In genomic region chr1:21931171-21932093, GRCh38 we compare ENCODE assay signal across 10 cellular contexts. TPM values are rescaled to one million over a fixed set of nuclear protein-coding genes. Genes with fewer than 3 reads are reported as not detected.
DNase-seq lines count a peak whose midpoint lies in the region; ATAC-seq, FAIRE-seq and TF ChIP-seq lines count a peak whose summit lies in the region.
"Had no signal": no experiment of that assay in that cellular context is flagged by ENCODE, and none has a peak within 500 bp of the region (broad histone marks: within the 10 kb centered on the region; RNA-seq: fewer than 3 reads in every experiment).

No MANE protein-coding gene starts in this region.

- peaks cover 4% of the 10 kb centered on the region for H3K36me3 ChIP-seq in astrocyte (ENCODE audit: insufficient read depth, low read length)
- peaks cover 18% of the 10 kb centered on the region for H3K36me3 ChIP-seq in right atrium auricular region
- peaks cover 0 to 2% (median 0%) of the 10 kb centered on the region in 3 donors for H3K36me3 ChIP-seq in skeletal muscle tissue (ENCODE audit: control insufficient read depth in 3 of 3, insufficient read depth in 3 of 3, low read length in 3 of 3)

- H3K4me1 ChIP-seq in astrocyte (ENCODE audit: insufficient read depth, low read length) (peaks cover 66% of the 10 kb centered on the region), right atrium auricular region (peaks cover under 1 to 91% of the 10 kb centered on the region in 2 donors), skeletal muscle tissue (ENCODE audit: control insufficient read depth in 3 of 3, insufficient read depth in 3 of 3, low read length in 3 of 3) (peaks cover 63 to 72% (median 72%) of the 10 kb centered on the region in 3 donors)

- DNase-seq in H4 (ENCODE audit: low spot score) (peak; percentile 60), astrocyte (ENCODE audit: low read depth) (peak; percentile 91), right atrium auricular region (ENCODE audit: low spot score) (peak; percentile 92), GM13976 (ENCODE audit: low spot score) (no peak)
- no peak for DNase-seq in activated CD4-positive, alpha-beta T cell treated with anti-CD3 and anti-CD28 coated beads for 36 hours
- DNase-seq: T-helper 9 cell had no signal

- CTCF ChIA-PET in activated CD4-positive, alpha-beta T cell treated with anti-CD3 and anti-CD28 coated beads for 36 hours (lab: Charles Lee) = interaction anchor here (0.8 kb wide), 1 partner anchor 202 kb away, joined by 3 read pairs; no protein-coding TSS in a partner anchor

- intact Hi-C loops in activated CD4-positive, alpha-beta T cell treated with anti-CD3 and anti-CD28 coated beads for 36 hours (cut with DNase I, micrococcal nuclease) = no loop called here

- no peaks in the 10 kb centered on the region for H3K9me3 Mint-ChIP-seq in astrocyte (ENCODE audit: unreplicated experiment)
- H3K9me3 Mint-ChIP-seq in activated CD4-positive, alpha-beta T cell treated with anti-CD3 and anti-CD28 coated beads for 36 hours (ENCODE audit: low read depth) = no peaks in the 10 kb centered on the region

- peaks cover 98% of the 10 kb centered on the region for H3K79me2 ChIP-seq in astrocyte (ENCODE audit: insufficient read depth, low read length)

- ATAC-seq in HG03280 (IDR thresholded peaks at IDR 0.05; ENCODE audit: unreplicated experiment) (no peak), GM18517 (IDR thresholded peaks at IDR 0.05; ENCODE audit: unreplicated experiment) (no peak)
- no peak for ATAC-seq in activated CD4-positive, alpha-beta T cell treated with anti-CD3 and anti-CD28 coated beads for 36 hours

- H3K36me3 Mint-ChIP-seq in astrocyte (ENCODE audit: low read depth, unreplicated experiment) = peaks cover 10% of the 10 kb centered on the region
- no peaks in the 10 kb centered on the region for H3K36me3 Mint-ChIP-seq in activated CD4-positive, alpha-beta T cell treated with anti-CD3 and anti-CD28 coated beads for 36 hours (ENCODE audit: low read depth)

- peaks cover 42% of the 10 kb centered on the region for H4K20me1 ChIP-seq in astrocyte (ENCODE audit: insufficient read depth, low read length)

- no peak overlapping the region for H2AFZ ChIP-seq in astrocyte (ENCODE audit: low read depth, low read length)

- H3K27ac ChIP-seq in astrocyte (ENCODE audit: low read depth, low read length) (peak overlapping the region; percentile 85), right atrium auricular region (peak overlapping the region; percentile 91 to 94), skeletal muscle tissue (ENCODE audit: low read depth, low read length) (peak overlapping the region; percentile 79)

- in situ Hi-C loops in GM13976 (cut with MboI; ENCODE audit: low sequenced_read_pairs, unreplicated experiment) = no loop called here

- POLR2A ChIA-PET in activated CD4-positive, alpha-beta T cell treated with anti-CD3 and anti-CD28 coated beads for 36 hours (lab: Charles Lee) = no interaction called here

- H3K9ac ChIP-seq in astrocyte (ENCODE audit: low read length) (peak overlapping the region; percentile 73), skeletal muscle tissue (ENCODE audit: low read depth in 1 of 3, low read length in 3 of 3) (peak overlapping the region; percentile 69 to 76 (median 70))

- no peaks in the 10 kb centered on the region for H3K9me3 ChIP-seq in astrocyte (ENCODE audit: insufficient read depth, low read depth, low read length)
- H3K9me3 ChIP-seq in right atrium auricular region = no peaks in the 10 kb centered on the region
- no peaks in the 10 kb centered on the region for H3K9me3 ChIP-seq in skeletal muscle tissue (ENCODE audit: control insufficient read depth in 3 of 3, low read length in 3 of 3)

- peak overlapping the region; percentile 65 for H3K4me3 Mint-ChIP-seq in astrocyte (ENCODE audit: unreplicated experiment)
- H3K4me3 Mint-ChIP-seq in activated CD4-positive, alpha-beta T cell treated with anti-CD3 and anti-CD28 coated beads for 36 hours = no peak overlapping the region

- H3K4me2 ChIP-seq in astrocyte (ENCODE audit: low read length) = peak overlapping the region; percentile 73

- H3K27me3 ChIP-seq in astrocyte (ENCODE audit: insufficient read depth, low read length) (no peaks in the 10 kb centered on the region), right atrium auricular region (no peaks in the 10 kb centered on the region), skeletal muscle tissue (ENCODE audit: control insufficient read depth in 3 of 3, insufficient read depth in 3 of 3, low read length in 3 of 3) (no peaks in the 10 kb centered on the region)

- H3K27me3 Mint-ChIP-seq in astrocyte (ENCODE audit: low read depth, unreplicated experiment) = no peaks in the 10 kb centered on the region
- H3K27me3 Mint-ChIP-seq in activated CD4-positive, alpha-beta T cell treated with anti-CD3 and anti-CD28 coated beads for 36 hours = peaks cover 4% of the 10 kb centered on the region

- H3K4me1 Mint-ChIP-seq in astrocyte (ENCODE audit: low read depth, unreplicated experiment) = peaks cover 51% of the 10 kb centered on the region
- H3K4me1 Mint-ChIP-seq in activated CD4-positive, alpha-beta T cell treated with anti-CD3 and anti-CD28 coated beads for 36 hours = peaks cover 13% of the 10 kb centered on the region

- no peak overlapping the region for H3K4me3 ChIP-seq in astrocyte (ENCODE audit: insufficient read depth, low read depth, low read length)
- peak overlapping the region in 1 of 2 donors; percentile 1 for H3K4me3 ChIP-seq in right atrium auricular region
- peak overlapping the region in 1 of 3 donors; percentile 29 for H3K4me3 ChIP-seq in skeletal muscle tissue (ENCODE audit: low read length in 3 of 3)

- no peak for FAIRE-seq in astrocyte (lab: Jason Lieb, UNC)

- no peak for TF ChIP-seq CTCF in astrocyte (IDR thresholded peaks at IDR 0.05; ENCODE audit: insufficient read depth, low read depth, low read length)
- TF ChIP-seq CTCF in right atrium auricular region (IDR thresholded peaks at IDR 0.05) = no peak
- no peak for TF ChIP-seq CTCF in GM13976 (IDR thresholded peaks at IDR 0.05; ENCODE audit: borderline replicate concordance, control extremely low read depth, extremely low read depth, insufficient read depth, missing control alignments)

- peak overlapping the region; percentile 94 for H3K27ac Mint-ChIP-seq in astrocyte (ENCODE audit: unreplicated experiment)
- no peak overlapping the region for H3K27ac Mint-ChIP-seq in activated CD4-positive, alpha-beta T cell treated with anti-CD3 and anti-CD28 coated beads for 36 hours

RNA-seq across cellular contexts. Expression of gene HSPG2, which starts 5.7 kb away (rescaled TPM):
- 7.9 and 8.9 TPM in 2 replicates for total RNA-seq in H4 (2014; rRNA removed; shearing (Covaris generic))
- 249 and 262 TPM in 2 replicates for total RNA-seq in astrocyte
- total RNA-seq in right atrium auricular region = 100 to 1,000 TPM; 424 to 557 TPM
- total RNA-seq in skeletal muscle tissue = 152 TPM
- total RNA-seq in activated CD4-positive, alpha-beta T cell treated with anti-CD3 and anti-CD28 coated beads for 36 hours = 10 to 100 TPM; 19.6 to 20.6 TPM

RNA-seq across cellular contexts. Expression of gene CELA3B, which starts 45.4 kb away (rescaled TPM):
- not detected in 2 replicates for total RNA-seq in H4 (2014; rRNA removed; shearing (Covaris generic))
- total RNA-seq in astrocyte (not detected in 2 replicates), right atrium auricular region (not detected), skeletal muscle tissue (not detected)
- not detected for total RNA-seq in activated CD4-positive, alpha-beta T cell treated with anti-CD3 and anti-CD28 coated beads for 36 hours
- total RNA-seq: epithelial cell of proximal tubule had no signal

Comparison
In these comparisons a context has a peak if more than half of its experiments do, and no peak if none do; other contexts are left out.
1. DNase-seq: peak in H4 (single experiment), astrocyte (single experiment) and right atrium auricular region (single experiment); none in GM13976 (single experiment) and activated CD4-positive, alpha-beta T cell treated with anti-CD3 and anti-CD28 coated beads for 36 hours (single experiment).
2. Peak in every context shown above with its lines, with median percentiles within 50 percentile points of each other: H3K27ac ChIP-seq.